In the genomic region with DNA sequence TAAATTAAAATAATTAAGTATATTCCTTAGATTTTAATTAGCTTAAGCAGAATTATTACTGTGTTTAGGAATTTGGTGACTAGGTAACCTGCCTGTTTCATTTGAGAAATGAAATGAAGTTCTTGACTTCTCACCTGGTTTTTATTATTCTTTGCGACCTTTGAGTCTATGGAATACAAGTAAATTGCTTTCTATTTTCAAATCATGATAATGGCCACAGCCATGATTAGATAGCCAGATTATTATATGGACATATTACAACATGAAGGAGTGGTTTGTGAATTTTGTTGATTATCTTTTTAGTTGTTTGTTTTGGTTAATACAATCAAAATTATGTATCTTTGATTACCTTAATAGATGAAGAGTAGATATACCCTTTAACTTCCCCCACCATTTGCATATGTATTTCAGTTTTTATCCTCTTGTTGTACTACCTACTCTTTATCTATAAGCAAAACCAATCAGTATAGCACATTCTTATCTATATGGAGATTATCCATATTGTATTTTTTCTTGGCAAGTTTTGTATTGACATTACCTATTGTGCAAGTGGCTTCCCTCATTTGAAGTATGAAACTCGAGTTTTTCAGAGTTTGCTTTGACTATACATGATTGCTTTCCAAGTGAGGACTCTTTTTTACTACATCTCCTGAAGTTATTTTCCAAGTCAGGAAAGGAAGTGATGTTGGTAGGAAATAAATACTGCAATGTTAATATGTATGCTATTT, we compare ENCODE assay signal across 1 cellular context.
TF ChIP-seq lines count a peak whose summit lies in the region.

No MANE protein-coding gene starts in this region.

TF ChIP-seq in WTC11, 78 proteins besides CTCF, POLR2A, EP300 and RAD21 (continued from another document):
- TF ChIP-seq, protein P1, sequence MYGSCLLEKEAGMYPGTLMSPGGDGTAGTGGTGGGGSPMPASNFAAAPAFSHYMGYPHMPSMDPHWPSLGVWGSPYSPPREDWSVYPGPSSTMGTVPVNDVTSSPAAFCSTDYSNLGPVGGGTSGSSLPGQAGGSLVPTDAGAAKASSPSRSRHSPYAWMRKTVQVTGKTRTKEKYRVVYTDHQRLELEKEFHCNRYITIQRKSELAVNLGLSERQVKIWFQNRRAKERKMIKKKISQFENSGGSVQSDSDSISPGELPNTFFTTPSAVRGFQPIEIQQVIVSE (CRISPR knock-in tag; IDR thresholded peaks at IDR 0.05; ENCODE audit: borderline replicate concordance): no peak
- TF ChIP-seq NR2C2 (CRISPR knock-in tag; IDR thresholded peaks at IDR 0.05): no peak
- no peak for TF ChIP-seq EMX1 (CRISPR knock-in tag; IDR thresholded peaks at IDR 0.05)
- TF ChIP-seq ZBTB43 (CRISPR knock-in tag; IDR thresholded peaks at IDR 0.05): no peak
- TF ChIP-seq, protein P2, sequence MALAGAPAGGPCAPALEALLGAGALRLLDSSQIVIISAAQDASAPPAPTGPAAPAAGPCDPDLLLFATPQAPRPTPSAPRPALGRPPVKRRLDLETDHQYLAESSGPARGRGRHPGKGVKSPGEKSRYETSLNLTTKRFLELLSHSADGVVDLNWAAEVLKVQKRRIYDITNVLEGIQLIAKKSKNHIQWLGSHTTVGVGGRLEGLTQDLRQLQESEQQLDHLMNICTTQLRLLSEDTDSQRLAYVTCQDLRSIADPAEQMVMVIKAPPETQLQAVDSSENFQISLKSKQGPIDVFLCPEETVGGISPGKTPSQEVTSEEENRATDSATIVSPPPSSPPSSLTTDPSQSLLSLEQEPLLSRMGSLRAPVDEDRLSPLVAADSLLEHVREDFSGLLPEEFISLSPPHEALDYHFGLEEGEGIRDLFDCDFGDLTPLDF (CRISPR knock-in tag; IDR thresholded peaks at IDR 0.05): no peak
- TF ChIP-seq USF1 (CRISPR knock-in tag; IDR thresholded peaks at IDR 0.05): no peak
- no peak for TF ChIP-seq PRRX2 (CRISPR knock-in tag; IDR thresholded peaks at IDR 0.05)
- no peak for TF ChIP-seq OVOL2 (CRISPR knock-in tag; IDR thresholded peaks at IDR 0.05; ENCODE audit: borderline replicate concordance)
- TF ChIP-seq ZNF416 (CRISPR knock-in tag; IDR thresholded peaks at IDR 0.05): no peak
- TF ChIP-seq, protein P3, sequence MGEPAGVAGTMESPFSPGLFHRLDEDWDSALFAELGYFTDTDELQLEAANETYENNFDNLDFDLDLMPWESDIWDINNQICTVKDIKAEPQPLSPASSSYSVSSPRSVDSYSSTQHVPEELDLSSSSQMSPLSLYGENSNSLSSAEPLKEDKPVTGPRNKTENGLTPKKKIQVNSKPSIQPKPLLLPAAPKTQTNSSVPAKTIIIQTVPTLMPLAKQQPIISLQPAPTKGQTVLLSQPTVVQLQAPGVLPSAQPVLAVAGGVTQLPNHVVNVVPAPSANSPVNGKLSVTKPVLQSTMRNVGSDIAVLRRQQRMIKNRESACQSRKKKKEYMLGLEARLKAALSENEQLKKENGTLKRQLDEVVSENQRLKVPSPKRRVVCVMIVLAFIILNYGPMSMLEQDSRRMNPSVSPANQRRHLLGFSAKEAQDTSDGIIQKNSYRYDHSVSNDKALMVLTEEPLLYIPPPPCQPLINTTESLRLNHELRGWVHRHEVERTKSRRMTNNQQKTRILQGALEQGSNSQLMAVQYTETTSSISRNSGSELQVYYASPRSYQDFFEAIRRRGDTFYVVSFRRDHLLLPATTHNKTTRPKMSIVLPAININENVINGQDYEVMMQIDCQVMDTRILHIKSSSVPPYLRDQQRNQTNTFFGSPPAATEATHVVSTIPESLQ (CRISPR knock-in tag; IDR thresholded peaks at IDR 0.05): no peak
- no peak for TF ChIP-seq RELA (CRISPR knock-in tag; IDR thresholded peaks at IDR 0.05; ENCODE audit: borderline replicate concordance)
